In genomic region chr5:147361441-147362175, GRCh38 we compare ENCODE assay signal across 30 cellular contexts.
"Had no signal": no experiment of that assay in that cellular context is flagged by ENCODE, and none has a peak within 500 bp of the region (broad histone marks: within the 10 kb centered on the region; RNA-seq: fewer than 3 reads in every experiment).

No MANE protein-coding gene starts in this region.

- ATAC-seq: activated CD4-positive, alpha-beta T cell treated with anti-CD3 and anti-CD28 coated beads for 36 hours; activated CD4-positive, CD25-positive, alpha-beta regulatory T cell treated with anti-CD3 and anti-CD28 coated beads, Interleukin-2, amount 50 U/mL, for 24 hours; activated CD8-positive, alpha-beta T cell treated with anti-CD3 and anti-CD28 coated beads, Interleukin-2, amount 10 ng/mL, durations not matched to agents 7 days and 5 days; WTC11 had no signal

- H3K9me3 ChIP-seq: ascending aorta, breast epithelium, MG63, SJCRH30, SK-N-SH had no signal

- FAIRE-seq: TTC549 had no signal

- H3K4me3 Mint-ChIP-seq: activated CD4-positive, alpha-beta T cell treated with anti-CD3 and anti-CD28 coated beads for 36 hours; activated CD4-positive, alpha-beta T cell treated with anti-CD3 and anti-CD28 coated beads, Interleukin-2, amount 10 ng/mL, durations not matched to agents 7 days and 5 days; activated CD8-positive, alpha-beta T cell treated with anti-CD3 and anti-CD28 coated beads, Interleukin-2, amount 10 ng/mL, durations not matched to agents 7 days and 5 days; activated naive CD4-positive, alpha-beta T cell treated with anti-CD3 and anti-CD28 coated beads, Interleukin-2, amount 50 U/mL, for 24 hours; activated naive CD8-positive, alpha-beta T cell treated with anti-CD3 and anti-CD28 coated beads, Interleukin-2, amount 10 ng/mL, durations not matched to agents 7 days and 5 days; activated T-cell treated with anti-CD3 and anti-CD28 coated beads, Interleukin-2, amount 50 U/mL, for 24 hours; T-helper 1 cell treated with Interleukin-12 subunit alpha and Interleukin-12 subunit beta and Interleukin-4 antibody, amounts not matched to agents 30 μg/mL and 1 μg/mL, for 36 hours; T-helper 2 cell treated with Interferon-gamma antibody and Interleukin-4, amounts not matched to agents 5 μg/mL and 100 μg/mL, for 36 hours; WTC11 had no signal

- H3K4me1 Mint-ChIP-seq: activated CD4-positive, alpha-beta T cell treated with anti-CD3 and anti-CD28 coated beads for 36 hours; activated CD4-positive, alpha-beta T cell treated with anti-CD3 and anti-CD28 coated beads, Interleukin-2, amount 10 ng/mL, durations not matched to agents 7 days and 5 days; activated naive CD4-positive, alpha-beta T cell treated with anti-CD3 and anti-CD28 coated beads, Interleukin-2, amount 50 U/mL, for 24 hours; activated naive CD8-positive, alpha-beta T cell treated with anti-CD3 and anti-CD28 coated beads, Interleukin-2, amount 10 ng/mL, durations not matched to agents 7 days and 5 days; WTC11 had no signal

- DNase-seq: activated CD4-positive, alpha-beta T cell treated with anti-CD3 and anti-CD28 coated beads for 36 hours; activated CD4-positive, alpha-beta T cell treated with anti-CD3 and anti-CD28 coated beads, Interleukin-2, amount 10 ng/mL, durations not matched to agents 7 days and 5 days; activated CD4-positive, alpha-beta T cell treated with anti-CD3 and anti-CD28 coated beads, Interleukin-2, amount 50 U/mL, for 48 hours; activated CD8-positive, alpha-beta T cell treated with anti-CD3 and anti-CD28 coated beads, Interleukin-2, amount 10 ng/mL, durations not matched to agents 7 days and 5 days; activated gamma-delta T cell; activated naive CD4-positive, alpha-beta T cell treated with Interleukin-2 at 50 U/mL for 16 hours; activated naive CD8-positive, alpha-beta T cell treated with anti-CD3 and anti-CD28 coated beads, Interleukin-2, amount 10 ng/mL, durations not matched to agents 7 days and 5 days; activated T-cell treated with anti-CD3 and anti-CD28 coated beads, Interleukin-2, amount 50 U/mL, for 24 hours; amygdala; caudate nucleus; cerebellar nuclear complex; MG63; MV-4-11; NCI-H1092; NCI-H1436 treated with DMSO at 0.1 percent for 48 hours; NCI-H1694 treated with DMSO at 0.1 percent for 48 hours; NCI-H2029; NCI-H345; SHP77; SJCRH30; SK-N-SH had no signal

- H3K27ac ChIP-seq: ascending aorta, breast epithelium, SJCRH30 had no signal

- H3K27me3 Mint-ChIP-seq: activated CD4-positive, alpha-beta T cell treated with anti-CD3 and anti-CD28 coated beads, Interleukin-2, amount 10 ng/mL, durations not matched to agents 7 days and 5 days; activated naive CD8-positive, alpha-beta T cell treated with anti-CD3 and anti-CD28 coated beads, Interleukin-2, amount 10 ng/mL, durations not matched to agents 7 days and 5 days; activated T-cell treated with anti-CD3 and anti-CD28 coated beads, Interleukin-2, amount 50 U/mL, for 24 hours had no signal

- H3K4me3 ChIP-seq: ascending aorta, breast epithelium, MG63, SJCRH30 had no signal

- H3K27me3 ChIP-seq: ascending aorta, breast epithelium, MG63 had no signal

- H3K27ac Mint-ChIP-seq: activated CD4-positive, alpha-beta T cell treated with anti-CD3 and anti-CD28 coated beads for 36 hours; activated CD4-positive, alpha-beta T cell treated with anti-CD3 and anti-CD28 coated beads, Interleukin-2, amount 10 ng/mL, durations not matched to agents 7 days and 5 days; activated CD8-positive, alpha-beta T cell treated with anti-CD3 and anti-CD28 coated beads, Interleukin-2, amount 10 ng/mL, durations not matched to agents 7 days and 5 days; activated naive CD4-positive, alpha-beta T cell treated with anti-CD3 and anti-CD28 coated beads, Interleukin-2, amount 50 U/mL, for 24 hours; activated naive CD8-positive, alpha-beta T cell treated with anti-CD3 and anti-CD28 coated beads, Interleukin-2, amount 10 ng/mL, durations not matched to agents 7 days and 5 days; activated T-cell treated with anti-CD3 and anti-CD28 coated beads, Interleukin-2, amount 50 U/mL, for 24 hours; activated T-helper 2 cell treated with anti-CD3 and anti-CD28 coated beads, Interferon-gamma antibody, Interleukin-2, Interleukin-4, amounts not matched to agents 10 μg/mL and 5 μg/mL and 100 μg/mL, durations not matched to agents 14 hours and 24 hours and 36 hours; T-helper 1 cell treated with Interleukin-12 subunit alpha and Interleukin-12 subunit beta and Interleukin-4 antibody, amounts not matched to agents 30 μg/mL and 1 μg/mL, for 36 hours; T-helper 2 cell treated with Interferon-gamma antibody and Interleukin-4, amounts not matched to agents 5 μg/mL and 100 μg/mL, for 36 hours; WTC11 had no signal

- H3K36me3 Mint-ChIP-seq: activated naive CD4-positive, alpha-beta T cell treated with anti-CD3 and anti-CD28 coated beads, Interleukin-2, amount 50 U/mL, for 24 hours; activated naive CD8-positive, alpha-beta T cell treated with anti-CD3 and anti-CD28 coated beads, Interleukin-2, amount 10 ng/mL, durations not matched to agents 7 days and 5 days; WTC11 had no signal

- H3K4me1 ChIP-seq: ascending aorta, breast epithelium, SJCRH30 had no signal

- H3K9me3 Mint-ChIP-seq: activated CD4-positive, alpha-beta T cell treated with anti-CD3 and anti-CD28 coated beads, Interleukin-2, amount 10 ng/mL, durations not matched to agents 7 days and 5 days; activated naive CD4-positive, alpha-beta T cell treated with anti-CD3 and anti-CD28 coated beads, Interleukin-2, amount 50 U/mL, for 24 hours; activated naive CD8-positive, alpha-beta T cell treated with anti-CD3 and anti-CD28 coated beads, Interleukin-2, amount 10 ng/mL, durations not matched to agents 7 days and 5 days; activated T-helper 2 cell treated with anti-CD3 and anti-CD28 coated beads, Interferon-gamma antibody, Interleukin-2, Interleukin-4, amounts not matched to agents 10 μg/mL and 5 μg/mL and 100 μg/mL, durations not matched to agents 14 hours and 24 hours and 36 hours; T-helper 1 cell treated with Interleukin-12 subunit alpha and Interleukin-12 subunit beta and Interleukin-4 antibody, amounts not matched to agents 30 μg/mL and 1 μg/mL, for 36 hours; T-helper 2 cell treated with Interferon-gamma antibody and Interleukin-4, amounts not matched to agents 5 μg/mL and 100 μg/mL, for 36 hours had no signal

- H3K36me3 ChIP-seq: ascending aorta, breast epithelium, MG63, SJCRH30 had no signal
